Comparison of ENCODE assay signal across 20 cellular contexts in genomic region chr9:89684218-89684617, GRCh38.
"Had no signal": no experiment of that assay in that cellular context is flagged by ENCODE, and none has a peak within 500 bp of the region (broad histone marks: within the 10 kb centered on the region; RNA-seq: fewer than 3 reads in every experiment).

No MANE protein-coding gene starts in this region.

- H3K27me3 ChIP-seq: neutrophil had no signal

- H3K27ac Mint-ChIP-seq: activated B cell treated with CpG ODN at 0.5 μM for 24 hours; activated CD4-positive, alpha-beta memory T cell treated with anti-CD3 and anti-CD28 coated beads for 36 hours; activated naive CD8-positive, alpha-beta T cell treated with anti-CD3 and anti-CD28 coated beads, Interleukin-2, amount 10 ng/mL, durations not matched to agents 7 days and 5 days; activated T-helper 17 cell treated with anti-CD3 and anti-CD28 coated beads, Interleukin-2, amount 50 U/mL, for 72 hours; naive thymus-derived CD8-positive, alpha-beta T cell; type B pancreatic cell had no signal

- H3K9me3 ChIP-seq: neutrophil had no signal

- H3K4me3 Mint-ChIP-seq: activated B cell treated with CpG ODN at 0.5 μM for 24 hours; activated CD4-positive, alpha-beta memory T cell treated with anti-CD3 and anti-CD28 coated beads for 36 hours; activated naive CD8-positive, alpha-beta T cell treated with anti-CD3 and anti-CD28 coated beads, Interleukin-2, amount 10 ng/mL, durations not matched to agents 7 days and 5 days; activated T-helper 17 cell treated with anti-CD3 and anti-CD28 coated beads, Interleukin-2, amount 50 U/mL, for 72 hours; naive thymus-derived CD8-positive, alpha-beta T cell; type B pancreatic cell had no signal

- H3K9me3 Mint-ChIP-seq: activated B cell treated with CpG ODN at 0.5 μM for 24 hours; activated CD4-positive, alpha-beta memory T cell treated with anti-CD3 and anti-CD28 coated beads for 36 hours; activated naive CD8-positive, alpha-beta T cell treated with anti-CD3 and anti-CD28 coated beads, Interleukin-2, amount 10 ng/mL, durations not matched to agents 7 days and 5 days; activated T-helper 17 cell treated with anti-CD3 and anti-CD28 coated beads, Interleukin-2, amount 50 U/mL, for 72 hours; naive thymus-derived CD8-positive, alpha-beta T cell; type B pancreatic cell had no signal

- DNase-seq: activated B cell treated with CpG ODN at 0.5 μM for 24 hours; activated CD4-positive, alpha-beta memory T cell treated with anti-CD3 and anti-CD28 coated beads for 36 hours; activated CD4-positive, alpha-beta T cell treated with anti-CD3 and anti-CD28 coated beads for 4 hours; activated naive CD4-positive, alpha-beta T cell; activated naive CD8-positive, alpha-beta T cell treated with anti-CD3 and anti-CD28 coated beads, Interleukin-2, amount 10 ng/mL, durations not matched to agents 7 days and 5 days; activated T-cell treated with anti-CD3 and anti-CD28 coated beads for 4 hours; cortex of kidney; erythroblast; foreskin melanocyte; naive thymus-derived CD8-positive, alpha-beta T cell; stimulated activated CD4-positive, alpha-beta T cell treated with anti-CD3 and anti-CD28 coated beads, Interleukin-12 subunit alpha, Interleukin-12 subunit beta, amount 100 ng/mL, for 4 hours; stimulated activated CD4-positive, alpha-beta T cell treated with anti-CD3 and anti-CD28 coated beads, Interleukin-1b, Interleukin-23, amount 100 ng/mL, for 48 hours; stimulated activated CD8-positive, alpha-beta memory T cell treated with anti-CD3 and anti-CD28 coated beads, Interleukin-4, amount 100 ng/mL, for 48 hours; stimulated activated naive CD4-positive, alpha-beta T cell had no signal

- ATAC-seq: activated T-helper 17 cell treated with anti-CD3 and anti-CD28 coated beads, Interleukin-2, amount 50 U/mL, for 72 hours; naive thymus-derived CD8-positive, alpha-beta T cell had no signal

- H3K36me3 Mint-ChIP-seq: activated CD4-positive, alpha-beta memory T cell treated with anti-CD3 and anti-CD28 coated beads for 36 hours; activated naive CD8-positive, alpha-beta T cell treated with anti-CD3 and anti-CD28 coated beads, Interleukin-2, amount 10 ng/mL, durations not matched to agents 7 days and 5 days; naive thymus-derived CD8-positive, alpha-beta T cell; type B pancreatic cell had no signal

- FAIRE-seq: endometrium, TTC549 had no signal

- H3K4me1 Mint-ChIP-seq: activated T-helper 17 cell treated with anti-CD3 and anti-CD28 coated beads, Interleukin-2, amount 50 U/mL, for 72 hours had no signal

- H3K4me3 ChIP-seq: SK-N-MC had no signal

- H3K27me3 Mint-ChIP-seq: activated CD4-positive, alpha-beta memory T cell treated with anti-CD3 and anti-CD28 coated beads for 36 hours; activated naive CD8-positive, alpha-beta T cell treated with anti-CD3 and anti-CD28 coated beads, Interleukin-2, amount 10 ng/mL, durations not matched to agents 7 days and 5 days; activated T-helper 17 cell treated with anti-CD3 and anti-CD28 coated beads, Interleukin-2, amount 50 U/mL, for 72 hours; type B pancreatic cell had no signal

- H3K27ac ChIP-seq: neutrophil, SK-N-MC had no signal

- H3K36me3 ChIP-seq: neutrophil had no signal
